16 cellular contexts compared by ENCODE assay signal in genomic region chr3:126848991-126849390, GRCh38.
"Had no signal": no experiment of that assay in that cellular context is flagged by ENCODE, and none has a peak within 500 bp of the region (broad histone marks: within the 10 kb centered on the region; RNA-seq: fewer than 3 reads in every experiment).

No MANE protein-coding gene starts in this region.

- H3K36me3 Mint-ChIP-seq: activated naive CD8-positive, alpha-beta T cell treated with anti-CD3 and anti-CD28 coated beads for 36 hours had no signal

- H3K27ac Mint-ChIP-seq: activated naive CD8-positive, alpha-beta T cell treated with anti-CD3 and anti-CD28 coated beads for 36 hours had no signal

- H3K27ac ChIP-seq: skin epidermis, transverse colon had no signal

- H3K4me1 Mint-ChIP-seq: activated naive CD8-positive, alpha-beta T cell treated with anti-CD3 and anti-CD28 coated beads for 36 hours had no signal

- H3K9me3 Mint-ChIP-seq: activated naive CD8-positive, alpha-beta T cell treated with anti-CD3 and anti-CD28 coated beads for 36 hours; brain; naive thymus-derived CD8-positive, alpha-beta T cell had no signal

- H3K9me3 ChIP-seq: mucosa of descending colon, transverse colon had no signal

- ATAC-seq: mucosa of descending colon; naive thymus-derived CD8-positive, alpha-beta T cell; stimulated activated naive CD8-positive, alpha-beta T cell treated with anti-CD3 and anti-CD28 coated beads, Interleukin-15, Interleukin-2, amounts not matched to agents 100 U/mL and 50 U/mL, for 24 hours had no signal

- DNase-seq: activated CD4-positive, CD25-positive, alpha-beta regulatory T cell; activated gamma-delta T cell treated with Interleukin-2 at 50 U/mL for 16 hours; activated naive CD8-positive, alpha-beta T cell treated with anti-CD3 and anti-CD28 coated beads for 36 hours; effector memory CD4-positive, alpha-beta T cell; foreskin melanocyte; head of caudate nucleus; mammary epithelial cell; mucosa of descending colon; naive thymus-derived CD8-positive, alpha-beta T cell; posterior cingulate gyrus; stimulated activated CD4-positive, alpha-beta T cell treated with anti-CD3 and anti-CD28 coated beads, Interleukin-4, amount 100 ng/mL, for 24 hours; stimulated activated naive CD8-positive, alpha-beta T cell treated with anti-CD3 and anti-CD28 coated beads, Interleukin-15, Interleukin-2, amounts not matched to agents 100 U/mL and 50 U/mL, for 24 hours; SW 1271; transverse colon had no signal

- H3K4me3 Mint-ChIP-seq: activated naive CD8-positive, alpha-beta T cell treated with anti-CD3 and anti-CD28 coated beads for 36 hours; brain; naive thymus-derived CD8-positive, alpha-beta T cell had no signal

- H3K27me3 ChIP-seq: transverse colon had no signal

- H3K4me3 ChIP-seq: mucosa of descending colon, skin epidermis, transverse colon had no signal

- H3K27me3 Mint-ChIP-seq: activated naive CD8-positive, alpha-beta T cell treated with anti-CD3 and anti-CD28 coated beads for 36 hours; brain; naive thymus-derived CD8-positive, alpha-beta T cell had no signal

- H3K36me3 ChIP-seq: transverse colon had no signal
